12 cellular contexts compared by ENCODE assay signal in genomic region chr9:38039090-38039906, GRCh38. TPM values are rescaled to one million over a fixed set of nuclear protein-coding genes. Genes with fewer than 3 reads are reported as not detected.
DNase-seq lines count a peak whose midpoint lies in the region; ATAC-seq, FAIRE-seq and TF ChIP-seq lines count a peak whose summit lies in the region.
"Had no signal": no experiment of that assay in that cellular context is flagged by ENCODE, and none has a peak within 500 bp of the region (broad histone marks: within the 10 kb centered on the region; RNA-seq: fewer than 3 reads in every experiment).

No MANE protein-coding gene starts in this region.

- H3K36me3 ChIP-seq in ACC112 (ENCODE audit: insufficient read depth, low read length), result no peaks in the 10 kb centered on the region
- H3K36me3 ChIP-seq in Karpas-422 (ENCODE audit: insufficient read depth, low read length), result no peaks in the 10 kb centered on the region
- H3K36me3 ChIP-seq in body of pancreas (replicated peaks in 1 of 2; ENCODE audit: insufficient read depth in 1 of 2, low read depth in 2 of 2), result no peaks in the 10 kb centered on the region
- no peaks in the 10 kb centered on the region for H3K36me3 ChIP-seq in right lobe of liver
- H3K36me3 ChIP-seq: colonic mucosa had no signal

- H3K36me3 Mint-ChIP-seq in activated T-helper 17 cell treated with anti-CD3 and anti-CD28 coated beads, Interleukin-2, amount 50 U/mL, for 72 hours (ENCODE audit: low read depth), result no peaks in the 10 kb centered on the region

- no peaks in the 10 kb centered on the region for H3K27me3 Mint-ChIP-seq in activated T-helper 17 cell treated with anti-CD3 and anti-CD28 coated beads, Interleukin-2, amount 50 U/mL, for 72 hours

- no peak overlapping the region for H3K4me3 Mint-ChIP-seq in activated T-helper 17 cell treated with anti-CD3 and anti-CD28 coated beads, Interleukin-2, amount 50 U/mL, for 72 hours
- H3K4me3 Mint-ChIP-seq: B cell had no signal

- no peaks in the 10 kb centered on the region for H3K9me3 Mint-ChIP-seq in activated T-helper 17 cell treated with anti-CD3 and anti-CD28 coated beads, Interleukin-2, amount 50 U/mL, for 72 hours

- intact Hi-C loops in body of pancreas (cut with DNase I) (no loop called here), right lobe of liver (cut with DNase I) (no loop called here)

- no peaks in the 10 kb centered on the region for H3K9me3 ChIP-seq in Karpas-422 (ENCODE audit: low read length)
- H3K9me3 ChIP-seq in body of pancreas, result no peaks in the 10 kb centered on the region
- no peaks in the 10 kb centered on the region for H3K9me3 ChIP-seq in right lobe of liver
- H3K9me3 ChIP-seq: colonic mucosa had no signal

- no peak overlapping the region for H3K4me3 ChIP-seq in ACC112 (ENCODE audit: low read depth, low read length)
- H3K4me3 ChIP-seq in Karpas-422 (ENCODE audit: low read length), result no peak overlapping the region
- no peak overlapping the region for H3K4me3 ChIP-seq in body of pancreas
- no peak overlapping the region for H3K4me3 ChIP-seq in right lobe of liver
- H3K4me3 ChIP-seq: colonic mucosa had no signal

- no peaks in the 10 kb centered on the region for H3K9me2 ChIP-seq in Karpas-422 (replicated peaks; ENCODE audit: insufficient read depth, low read length)

- H3K4me1 ChIP-seq in ACC112 (ENCODE audit: control insufficient read depth, insufficient read depth, low read length, unreplicated experiment), result peaks cover 53% of the 10 kb centered on the region
- H3K4me1 ChIP-seq in Karpas-422 (ENCODE audit: low read length), result peaks cover 98% of the 10 kb centered on the region
- H3K4me1 ChIP-seq in body of pancreas, result peaks cover 85% of the 10 kb centered on the region
- H3K4me1 ChIP-seq in right lobe of liver, result peaks cover 0 to 58% (median 13%) of the 10 kb centered on the region in 4 donors

- H3K4me1 Mint-ChIP-seq in activated T-helper 17 cell treated with anti-CD3 and anti-CD28 coated beads, Interleukin-2, amount 50 U/mL, for 72 hours, result peaks cover 4% of the 10 kb centered on the region

- H3K27me3 ChIP-seq in ACC112 (ENCODE audit: insufficient read depth, low read length), result no peaks in the 10 kb centered on the region
- no peaks in the 10 kb centered on the region for H3K27me3 ChIP-seq in Karpas-422 (ENCODE audit: low read length)
- H3K27me3 ChIP-seq in body of pancreas, result no peaks in the 10 kb centered on the region
- no peaks in the 10 kb centered on the region for H3K27me3 ChIP-seq in right lobe of liver
- H3K27me3 ChIP-seq: colonic mucosa had no signal

- H2AFZ ChIP-seq in ACC112 (ENCODE audit: low read length, unreplicated experiment), result no peak overlapping the region
- no peak overlapping the region for H2AFZ ChIP-seq in Karpas-422 (ENCODE audit: low read length)

- TF ChIP-seq CTCF in body of pancreas (IDR thresholded peaks at IDR 0.05), result no peak
- TF ChIP-seq CTCF in right lobe of liver (IDR thresholded peaks at IDR 0.05), result no peak

- H3K27ac Mint-ChIP-seq in activated T-helper 17 cell treated with anti-CD3 and anti-CD28 coated beads, Interleukin-2, amount 50 U/mL, for 72 hours, result no peak overlapping the region
- H3K27ac Mint-ChIP-seq: B cell had no signal

- H3K27ac ChIP-seq in ACC112 (ENCODE audit: low read depth, low read length) (peak overlapping the region; percentile 97), Karpas-422 (ENCODE audit: low read length) (peak overlapping the region; percentile 90), body of pancreas (peak overlapping the region in 3 of 4 donors; percentile 19 to 52 (median 47)), right lobe of liver (peak overlapping the region; percentile 31 to 54 (median 43))
- H3K27ac ChIP-seq: colonic mucosa had no signal

- H3K79me2 ChIP-seq in ACC112 (ENCODE audit: control insufficient read depth, insufficient read depth, low read length, unreplicated experiment) (peaks cover 83% of the 10 kb centered on the region), Karpas-422 (ENCODE audit: low read length) (peaks cover 87% of the 10 kb centered on the region)

- ATAC-seq in body of pancreas (no peak), right lobe of liver (peak; percentile 26 to 47 (median 32))
- ATAC-seq in activated T-helper 17 cell treated with anti-CD3 and anti-CD28 coated beads, Interleukin-2, amount 50 U/mL, for 72 hours (replicated peaks), result no peak

- H3K9ac ChIP-seq in Karpas-422 (ENCODE audit: low read length), result peak overlapping the region; percentile 73

- DNase-seq in Karpas-422 (no peak), body of pancreas (no peak), right lobe of liver (no peak), globus pallidus (ENCODE audit: low spot score) (no peak), COR-L47 (lab: John Stamatoyannopoulos, UW) (no peak), frontal cortex (ENCODE audit: low spot score in 2 of 2) (no peak)
- DNase-seq: colonic mucosa had no signal

- 59 to 61% methylated on average over 13 to 16 of the region's 16 CpGs for WGBS in body of pancreas, 2 donors
- 46% methylated on average over 6 of the region's 16 CpGs for WGBS in right lobe of liver (ENCODE audit: insufficient coverage, low coverage, low lambda C conversion rate, missing lambda C conversion rate)

- H3K4me2 ChIP-seq in Karpas-422 (ENCODE audit: low read depth, low read length, poor library complexity, severe bottlenecking), result peak overlapping the region; percentile 70

- TF ChIP-seq POLR2A in body of pancreas (IDR thresholded peaks at IDR 0.05), result no peak
- TF ChIP-seq POLR2A in right lobe of liver (IDR thresholded peaks at IDR 0.05), result no peak

- no peak for FAIRE-seq in frontal cortex (lab: Jason Lieb, UNC)
- FAIRE-seq: GM18507, islet of Langerhans had no signal

- H4K20me1 ChIP-seq in Karpas-422 (ENCODE audit: insufficient read depth, low read depth, low read length), result no peaks in the 10 kb centered on the region; the same call in 1 of the 2 replicates

RNA-seq across cellular contexts. Expression of gene SHB, which starts 29.7 kb away (rescaled TPM):
- 27.1 and 42.8 TPM in 2 replicates for total RNA-seq in Karpas-422 (2014; rRNA removed; shearing (Covaris generic); ENCODE audit: low replicate concordance)
- total RNA-seq in body of pancreas, result 10 to 100 TPM; 25.2 to 29.3 TPM
- total RNA-seq in right lobe of liver, result 10 to 100 TPM; 12.0 to 43.1 (median 21.9) TPM
- total RNA-seq in activated T-helper 17 cell treated with anti-CD3 and anti-CD28 coated beads, Interleukin-2, amount 50 U/mL, for 72 hours, result 1 to 10 TPM in 1 of 2 donors, under 1 TPM in 1; 0.95 to 1.7 TPM
- 12.2 TPM for total RNA-seq in frontal cortex

Comparison
In these comparisons a context has a peak if more than half of its experiments do, and no peak if none do; other contexts are left out.
1. H3K27ac ChIP-seq: peak in every context shown above with its lines; median percentile 97 in ACC112; 90 in Karpas-422; 47 in body of pancreas; 43 in right lobe of liver.
2. ATAC-seq: peak in right lobe of liver (4 of 4); none in body of pancreas (single experiment) and activated T-helper 17 cell treated with anti-CD3 and anti-CD28 coated beads, Interleukin-2, amount 50 U/mL, for 72 hours (single experiment).